In the genomic region with DNA sequence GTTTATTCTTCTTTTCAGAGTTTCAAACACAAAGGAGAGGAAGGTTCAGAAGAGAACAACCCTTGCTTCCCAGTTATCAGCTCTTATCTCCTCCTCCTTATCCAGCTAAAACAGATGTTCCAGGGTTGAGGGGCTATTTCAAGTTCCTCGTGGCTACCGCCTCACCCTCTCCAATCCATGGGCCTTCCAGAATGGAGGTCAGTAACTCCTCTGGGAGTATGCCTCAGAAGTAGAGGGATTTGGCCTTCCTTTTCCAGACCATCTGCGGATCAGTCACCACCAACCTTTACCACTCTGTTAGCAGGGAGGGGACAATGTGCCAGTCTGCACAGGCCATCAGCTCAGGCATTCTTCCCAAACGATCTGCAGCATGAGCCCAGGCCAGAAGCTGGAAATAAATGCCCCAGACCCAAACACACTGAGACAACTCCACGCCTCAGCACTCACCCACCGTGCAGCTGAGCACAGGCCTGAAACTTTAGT, we compare ENCODE assay signal across 36 cellular contexts. TPM values are rescaled to one million over a fixed set of nuclear protein-coding genes. Genes with fewer than 3 reads are reported as not detected.
"Had no signal": no experiment of that assay in that cellular context is flagged by ENCODE, and none has a peak within 500 bp of the region (broad histone marks: within the 10 kb centered on the region; RNA-seq: fewer than 3 reads in every experiment).

No MANE protein-coding gene starts in this region.

- H3K4me1 Mint-ChIP-seq: activated CD4-positive, alpha-beta T cell treated with anti-CD3 and anti-CD28 coated beads for 36 hours; activated naive CD8-positive, alpha-beta T cell treated with anti-CD3 and anti-CD28 coated beads for 36 hours; brain; natural killer cell had no signal

- ATAC-seq: activated CD4-positive, alpha-beta T cell treated with anti-CD3 and anti-CD28 coated beads for 36 hours; heart left ventricle; left lung; lower lobe of right lung; natural killer cell; right cardiac atrium; stimulated activated naive CD8-positive, alpha-beta T cell treated with anti-CD3 and anti-CD28 coated beads, Interleukin-15, Interleukin-2, amounts not matched to agents 100 U/mL and 50 U/mL, for 24 hours had no signal

- H3K4me3 Mint-ChIP-seq: activated CD4-positive, alpha-beta T cell treated with anti-CD3 and anti-CD28 coated beads for 36 hours; activated naive CD4-positive, alpha-beta T cell treated with anti-CD3 and anti-CD28 coated beads for 36 hours; activated naive CD8-positive, alpha-beta T cell treated with anti-CD3 and anti-CD28 coated beads for 36 hours; activated T-helper 1 cell treated with anti-CD3 and anti-CD28 coated beads, Interleukin-12 subunit alpha, Interleukin-12 subunit beta, Interleukin-2, Interleukin-4 antibody, amounts not matched to agents 30 ng/mL and 10 ng/mL and 1 ng/mL, durations not matched to agents 14 hours and 24 hours and 36 hours; brain; natural killer cell; T-helper 1 cell treated with Interleukin-12 subunit alpha and Interleukin-12 subunit beta and Interleukin-4 antibody, amounts not matched to agents 30 μg/mL and 1 μg/mL, for 36 hours had no signal

- H3K9me3 Mint-ChIP-seq: natural killer cell had no signal

- H3K27ac Mint-ChIP-seq: activated CD4-positive, alpha-beta T cell treated with anti-CD3 and anti-CD28 coated beads for 36 hours; activated naive CD4-positive, alpha-beta T cell treated with anti-CD3 and anti-CD28 coated beads for 36 hours; activated naive CD8-positive, alpha-beta T cell treated with anti-CD3 and anti-CD28 coated beads for 36 hours; activated T-helper 1 cell treated with anti-CD3 and anti-CD28 coated beads, Interleukin-12 subunit alpha, Interleukin-12 subunit beta, Interleukin-2, Interleukin-4 antibody, amounts not matched to agents 30 ng/mL and 10 ng/mL and 1 ng/mL, durations not matched to agents 14 hours and 24 hours and 36 hours; brain; natural killer cell; T-helper 1 cell treated with Interleukin-12 subunit alpha and Interleukin-12 subunit beta and Interleukin-4 antibody, amounts not matched to agents 30 μg/mL and 1 μg/mL, for 36 hours had no signal

- DNase-seq: activated CD4-positive, alpha-beta T cell treated with anti-CD3 and anti-CD28 coated beads for 36 hours; activated CD4-positive, alpha-beta T cell treated with anti-CD3 and anti-CD28 coated beads, Interleukin-2, amount 50 U/mL, for 4 hours; activated CD4-positive, CD25-positive, alpha-beta regulatory T cell; activated CD8-positive, alpha-beta memory T cell treated with anti-CD3 and anti-CD28 coated beads for 24 hours; activated effector memory CD4-positive, alpha-beta T cell treated with anti-CD3 and anti-CD28 coated beads, Interleukin-2, amount 50 U/mL, for 16 hours; activated naive CD4-positive, alpha-beta T cell treated with anti-CD3 and anti-CD28 coated beads for 36 hours; activated naive CD8-positive, alpha-beta T cell treated with anti-CD3 and anti-CD28 coated beads for 36 hours; activated T-cell treated with anti-CD3 and anti-CD28 coated beads, Interleukin-2, amount 50 U/mL, for 1 hour; aorta; dorsolateral prefrontal cortex; effector memory CD4-positive, alpha-beta T cell; heart left ventricle; kidney glomerular epithelial cell; left lung; lower lobe of right lung; mesenchymal stem cell; natural killer cell; posterior cingulate gyrus; right cardiac atrium; stimulated activated CD4-positive, alpha-beta T cell treated with anti-CD3 and anti-CD28 coated beads, Interleukin-2, amount 100 ng/mL, for 48 hours; stimulated activated naive CD8-positive, alpha-beta T cell treated with anti-CD3 and anti-CD28 coated beads, Interleukin-15, Interleukin-2, amounts not matched to agents 100 U/mL and 50 U/mL, for 24 hours; T-helper 9 cell; testis; transverse colon had no signal

- H3K36me3 Mint-ChIP-seq: brain, natural killer cell had no signal

RNA-seq across cellular contexts. Expression of gene HTR3C, which starts 14.8 kb away (rescaled TPM):
- total RNA-seq: activated CD4-positive, alpha-beta T cell treated with anti-CD3 and anti-CD28 coated beads for 36 hours; activated naive CD4-positive, alpha-beta T cell treated with anti-CD3 and anti-CD28 coated beads for 36 hours; activated naive CD8-positive, alpha-beta T cell treated with anti-CD3 and anti-CD28 coated beads for 36 hours; activated T-helper 1 cell treated with anti-CD3 and anti-CD28 coated beads, Interleukin-12 subunit alpha, Interleukin-12 subunit beta, Interleukin-2, Interleukin-4 antibody, amounts not matched to agents 30 ng/mL and 10 ng/mL and 1 ng/mL, durations not matched to agents 14 hours and 24 hours and 36 hours; adrenal gland; aorta; cardiac septum; cerebellum; dorsolateral prefrontal cortex; fibroblast of lung; fibroblast of villous mesenchyme; heart left ventricle; mononuclear cell; natural killer cell; right cardiac atrium; skeletal muscle tissue; urinary bladder had no signal

RNA-seq across cellular contexts. Expression of gene HTR3E, which starts 29.2 kb away (rescaled TPM):
- total RNA-seq: activated CD4-positive, alpha-beta T cell treated with anti-CD3 and anti-CD28 coated beads for 36 hours; activated naive CD4-positive, alpha-beta T cell treated with anti-CD3 and anti-CD28 coated beads for 36 hours; activated naive CD8-positive, alpha-beta T cell treated with anti-CD3 and anti-CD28 coated beads for 36 hours; activated T-helper 1 cell treated with anti-CD3 and anti-CD28 coated beads, Interleukin-12 subunit alpha, Interleukin-12 subunit beta, Interleukin-2, Interleukin-4 antibody, amounts not matched to agents 30 ng/mL and 10 ng/mL and 1 ng/mL, durations not matched to agents 14 hours and 24 hours and 36 hours; adrenal gland; aorta; cardiac septum; cerebellum; dorsolateral prefrontal cortex; fibroblast of lung; fibroblast of villous mesenchyme; heart left ventricle; left lung; lower lobe of right lung; mononuclear cell; natural killer cell; omental fat pad; right cardiac atrium; skeletal muscle tissue; urinary bladder had no signal

RNA-seq across cellular contexts. Expression of gene HTR3D, which starts 36.1 kb away (rescaled TPM):
- total RNA-seq: activated CD4-positive, alpha-beta T cell treated with anti-CD3 and anti-CD28 coated beads for 36 hours; activated naive CD4-positive, alpha-beta T cell treated with anti-CD3 and anti-CD28 coated beads for 36 hours; activated naive CD8-positive, alpha-beta T cell treated with anti-CD3 and anti-CD28 coated beads for 36 hours; activated T-helper 1 cell treated with anti-CD3 and anti-CD28 coated beads, Interleukin-12 subunit alpha, Interleukin-12 subunit beta, Interleukin-2, Interleukin-4 antibody, amounts not matched to agents 30 ng/mL and 10 ng/mL and 1 ng/mL, durations not matched to agents 14 hours and 24 hours and 36 hours; adrenal gland; aorta; cardiac septum; cerebellum; dorsolateral prefrontal cortex; fibroblast of lung; fibroblast of villous mesenchyme; heart left ventricle; left lung; lower lobe of right lung; mononuclear cell; natural killer cell; omental fat pad; right cardiac atrium; skeletal muscle tissue; testis; transverse colon; urinary bladder had no signal
